ENCODE assay signal across 8 cellular contexts in the genomic region with DNA sequence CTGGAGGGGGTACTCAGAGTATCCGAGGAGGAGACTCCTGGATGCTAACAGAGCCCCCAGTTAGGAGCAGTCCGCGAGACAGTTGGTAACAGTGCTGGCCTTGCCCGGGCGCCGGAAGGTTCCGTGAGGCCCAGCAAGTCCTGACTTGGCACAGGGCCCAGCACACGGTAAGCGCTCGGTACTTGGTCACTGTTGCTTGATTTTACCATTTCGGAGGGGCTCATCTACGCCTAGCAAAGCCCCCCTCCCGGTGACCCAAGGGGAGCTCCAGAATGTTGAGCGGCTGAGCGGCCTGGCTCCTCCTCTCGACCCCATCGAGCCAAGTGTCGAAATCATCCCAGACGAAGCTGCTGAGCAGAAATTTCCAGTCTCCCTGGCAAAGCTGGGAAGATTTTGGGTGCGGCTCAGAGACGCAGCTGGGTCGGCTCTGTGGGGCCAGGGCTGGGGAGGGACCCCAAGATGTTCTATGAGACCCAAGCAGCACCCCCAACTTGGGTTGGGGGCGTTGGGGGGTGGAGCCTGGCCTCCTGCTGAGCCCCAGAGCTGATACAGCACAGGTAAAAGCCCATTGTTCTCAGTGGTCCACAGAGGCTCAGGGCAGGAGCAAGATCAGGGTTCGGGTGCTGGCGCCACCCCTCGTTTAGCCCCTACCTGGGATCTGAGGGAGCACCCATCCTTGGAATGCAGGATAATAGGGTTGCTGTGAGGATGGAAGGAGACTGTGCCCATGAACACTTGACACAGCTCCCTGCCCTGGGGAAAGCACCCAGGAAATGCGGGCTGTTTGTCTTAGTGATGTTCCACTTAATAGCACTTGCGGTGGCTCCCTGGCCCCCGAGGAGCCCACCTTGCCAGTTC.
DNase-seq lines count a peak whose midpoint lies in the region; ATAC-seq and TF ChIP-seq lines count a peak whose summit lies in the region.

No MANE protein-coding gene starts in this region.

- intact Hi-C loops in dendritic cell treated with granulocyte-macrophage colony-stimulating factor and Interleukin-4, amounts not matched to agents 40 ng/mL and 50 ng/mL, for 4 days (cut with micrococcal nuclease): loop anchor here (10.0 kb wide), 1 partner anchor 149 kb away; no protein-coding TSS in a partner anchor

- peak overlapping the region; percentile 15 for H3K18ac ChIP-seq in H9 (ENCODE audit: insufficient read length, low read depth, low read length)

- H3K9me3 ChIP-seq in H9 (ENCODE audit: control insufficient read depth, low read depth, low read length) (no peaks in the 10 kb centered on the region), SJSA1 (replicated peaks) (0 out of 2 replicates have a peak, but pooled peaks cover 3% of the 10 kb centered on the region), liver (ENCODE audit: control insufficient read depth in 4 of 4, low read length in 3 of 4) (no peaks in the 10 kb centered on the region)

- no peak overlapping the region for H2BK20ac ChIP-seq in H9 (ENCODE audit: low read depth, low read length, poor library complexity, severe bottlenecking)

- H4K91ac ChIP-seq in H9 (ENCODE audit: insufficient read length, low read depth, low read length): no peak overlapping the region

- H3K23ac ChIP-seq in H9 (ENCODE audit: insufficient read length, low read depth, low read length): no peak overlapping the region

- peak overlapping the region; percentile 49 to 79 for H3K4me3 Mint-ChIP-seq in H9
- H3K4me3 Mint-ChIP-seq in dendritic cell treated with granulocyte-macrophage colony-stimulating factor and Interleukin-4, amounts not matched to agents 40 ng/mL and 50 ng/mL, for 4 days: peak overlapping the region; percentile 67
- peak overlapping the region; percentile 71 to 77 for H3K4me3 Mint-ChIP-seq in stimulated activated naive CD8-positive, alpha-beta T cell treated with anti-CD3 and anti-CD28 coated beads, Interleukin-15, amount 100 ng/mL, for 72 hours

- H3K4ac ChIP-seq in H9 (ENCODE audit: low read depth, low read length): no peak overlapping the region

- no peak overlapping the region for H2AK5ac ChIP-seq in H9 (ENCODE audit: insufficient read length, low read length)

- no peak overlapping the region for H3K56ac ChIP-seq in H9 (ENCODE audit: insufficient read length, low read depth, low read length)

- H4K20me1 ChIP-seq in H9 (ENCODE audit: control insufficient read depth, insufficient read depth, insufficient read length): no peaks in the 10 kb centered on the region

- H3T11ph ChIP-seq in H9 (ENCODE audit: low read length): no peak overlapping the region

- no peaks in the 10 kb centered on the region; a peak in 1 of 5 replicates for H3K9me3 Mint-ChIP-seq in H9
- H3K9me3 Mint-ChIP-seq in dendritic cell treated with granulocyte-macrophage colony-stimulating factor and Interleukin-4, amounts not matched to agents 40 ng/mL and 50 ng/mL, for 4 days: no peaks in the 10 kb centered on the region
- no peaks in the 10 kb centered on the region for H3K9me3 Mint-ChIP-seq in stimulated activated naive CD8-positive, alpha-beta T cell treated with anti-CD3 and anti-CD28 coated beads, Interleukin-15, amount 100 ng/mL, for 72 hours

- peaks cover 43 to 57% of the 10 kb centered on the region in 2 experiments for H3K4me1 Mint-ChIP-seq in H9
- peaks cover 75% of the 10 kb centered on the region for H3K4me1 Mint-ChIP-seq in dendritic cell treated with granulocyte-macrophage colony-stimulating factor and Interleukin-4, amounts not matched to agents 40 ng/mL and 50 ng/mL, for 4 days (ENCODE audit: low read depth)
- peaks cover 53% of the 10 kb centered on the region for H3K4me1 Mint-ChIP-seq in stimulated activated naive CD8-positive, alpha-beta T cell treated with anti-CD3 and anti-CD28 coated beads, Interleukin-15, amount 100 ng/mL, for 72 hours

- H3K9ac ChIP-seq in H9 (ENCODE audit: extremely low read depth, insufficient read length, low read length) (no peak overlapping the region), liver (ENCODE audit: low read depth in 1 of 2, low read length in 2 of 2) (peak overlapping the region; percentile 23 to 86)

- no peak overlapping the region for H2BK12ac ChIP-seq in H9 (ENCODE audit: insufficient read length, low read depth, low read length)

- H2BK5ac ChIP-seq in H9 (ENCODE audit: insufficient read length, low read length): no peak overlapping the region

- H3K36me3 ChIP-seq in SJSA1: peaks cover 4% of the 10 kb centered on the region; the same call in 1 of the 2 replicates
- H3K36me3 ChIP-seq in liver (ENCODE audit: control insufficient read depth in 4 of 4, insufficient read depth in 3 of 4, low read depth in 1 of 4, low read length in 3 of 4): no peaks in the 10 kb centered on the region

- TF ChIP-seq CTCF in H9 (conservative IDR thresholded peaks at IDR 0.05) (no peak), liver (IDR thresholded peaks at IDR 0.05; ENCODE audit: low read depth, low read length, missing input control) (no peak)

- H3K4me3 ChIP-seq in SJSA1 (peak overlapping the region; percentile 36), liver (ENCODE audit: low read depth in 1 of 3, low read length in 3 of 3) (peak overlapping the region in 1 of 3 donors; percentile 55)

- H3K14ac ChIP-seq in H9 (ENCODE audit: insufficient read depth, low read length): 0 out of 2 replicates have a peak overlapping the region, but pooled peaks have one; percentile 45

- peaks cover 83% of the 10 kb centered on the region for H3K27me3 Mint-ChIP-seq in H9 (ENCODE audit: low read depth)
- peaks cover 2% of the 10 kb centered on the region for H3K27me3 Mint-ChIP-seq in dendritic cell treated with granulocyte-macrophage colony-stimulating factor and Interleukin-4, amounts not matched to agents 40 ng/mL and 50 ng/mL, for 4 days
- H3K27me3 Mint-ChIP-seq in stimulated activated naive CD8-positive, alpha-beta T cell treated with anti-CD3 and anti-CD28 coated beads, Interleukin-15, amount 100 ng/mL, for 72 hours: peaks cover 17% of the 10 kb centered on the region

- no peak overlapping the region for H2BK120ac ChIP-seq in H9 (ENCODE audit: low read depth, low read length, poor library complexity, severe bottlenecking)

- H3K27me3 ChIP-seq in H9 (ENCODE audit: insufficient read depth, low read length): peaks cover 12% of the 10 kb centered on the region; the same call in 1 of the 2 replicates
- no peaks in the 10 kb centered on the region for H3K27me3 ChIP-seq in SJSA1 (replicated peaks)
- no peaks in the 10 kb centered on the region for H3K27me3 ChIP-seq in liver (ENCODE audit: control insufficient read depth in 4 of 4, insufficient read depth in 4 of 4, low read length in 3 of 4)

- no peaks in the 10 kb centered on the region for H3K79me2 ChIP-seq in H9 (ENCODE audit: insufficient read depth, low read length)

- no CpG with 5 or more reads among the region's 29 CpGs for WGBS in H9 (ENCODE audit: extremely low coverage, insufficient read length, low lambda C conversion rate)
- 10% methylated on average over 29 of the region's 29 CpGs for WGBS in liver

- peak; percentile 88 for DNase-seq in A172 (ENCODE audit: low spot score)
- no peak for DNase-seq in H9
- DNase-seq in SJSA1 (ENCODE audit: low read depth in 1 of 2, low spot score in 2 of 2): peak; percentile 61 to 70
- DNase-seq in stimulated activated naive CD8-positive, alpha-beta T cell treated with anti-CD3 and anti-CD28 coated beads, Interleukin-15, amount 100 ng/mL, for 72 hours: peak; percentile 28 to 35

- peaks cover 18% of the 10 kb centered on the region for H3K23me2 ChIP-seq in H9 (ENCODE audit: insufficient read length, low read depth, low read length, poor library complexity, severe bottlenecking)

- H3K27ac Mint-ChIP-seq in H9: no peak overlapping the region
- peak overlapping the region; percentile 73 for H3K27ac Mint-ChIP-seq in dendritic cell treated with granulocyte-macrophage colony-stimulating factor and Interleukin-4, amounts not matched to agents 40 ng/mL and 50 ng/mL, for 4 days
- H3K27ac Mint-ChIP-seq in stimulated activated naive CD8-positive, alpha-beta T cell treated with anti-CD3 and anti-CD28 coated beads, Interleukin-15, amount 100 ng/mL, for 72 hours: peak overlapping the region in 1 of 2 donors; percentile 88

- H2AFZ ChIP-seq in H9 (ENCODE audit: low read length): no peak overlapping the region

- no peaks in the 10 kb centered on the region; a peak in 2 of 7 replicates for H3K36me3 Mint-ChIP-seq in H9 (ENCODE audit: insufficient read depth in 1 of 3, low read depth in 3 of 3)
- no peaks in the 10 kb centered on the region for H3K36me3 Mint-ChIP-seq in dendritic cell treated with granulocyte-macrophage colony-stimulating factor and Interleukin-4, amounts not matched to agents 40 ng/mL and 50 ng/mL, for 4 days (ENCODE audit: low read depth)

- H4K8ac ChIP-seq in H9 (replicated peaks; ENCODE audit: insufficient read length, low read depth, low read length): no peak overlapping the region

- peak overlapping the region; percentile 48 for H3K4me2 ChIP-seq in H9 (ENCODE audit: insufficient read depth, insufficient read length, low read length)

- ATAC-seq in stimulated activated naive CD8-positive, alpha-beta T cell treated with anti-CD3 and anti-CD28 coated beads, Interleukin-15, amount 100 ng/mL, for 72 hours: no peak
- ATAC-seq in GM21367 (IDR thresholded peaks at IDR 0.05; ENCODE audit: unreplicated experiment): no peak
- no peak for ATAC-seq in HG02981 (IDR thresholded peaks at IDR 0.05; ENCODE audit: unreplicated experiment)

- no peak overlapping the region for H2BK15ac ChIP-seq in H9 (ENCODE audit: low read depth, low read length)

- H4K5ac ChIP-seq in H9 (ENCODE audit: insufficient read length, low read depth, low read length): no peak overlapping the region

- no peaks in the 10 kb centered on the region for H3K79me1 ChIP-seq in H9 (ENCODE audit: insufficient read depth, low read depth, low read length, poor library complexity, severe bottlenecking)

- H3K27ac ChIP-seq in H9 (ENCODE audit: insufficient read length, low read depth, low read length): no peak overlapping the region
- peak overlapping the region; percentile 99 for H3K27ac ChIP-seq in SJSA1
- peak overlapping the region; percentile 83 to 98 for H3K27ac ChIP-seq in liver (ENCODE audit: low read depth in 1 of 2, low read length in 2 of 2)

- H3K4me1 ChIP-seq in H9 (ENCODE audit: insufficient read depth, low read length) (no peaks in the 10 kb centered on the region; the same call in 1 of the 2 replicates), SJSA1 (replicated peaks) (peaks cover 49% of the 10 kb centered on the region), liver (ENCODE audit: control insufficient read depth in 4 of 4, insufficient read depth in 4 of 4, low read length in 3 of 4) (peaks cover 12 to 50% (median 31%) of the 10 kb centered on the region in 4 donors)

- TF ChIP-seq RAD21 in liver (IDR thresholded peaks at IDR 0.05): peak; percentile 51 to 54

TF ChIP-seq in liver, 16 proteins besides CTCF, POLR2A, EP300 and RAD21 (continues in another document):
- TF ChIP-seq FOXA1 (IDR thresholded peaks at IDR 0.05) (peak; percentile 14), FOXA2 (IDR thresholded peaks at IDR 0.05) (no peak), JUND (IDR thresholded peaks at IDR 0.05) (peak; percentile 78 to 95), HNF4A (conservative IDR thresholded peaks at IDR 0.05) (peak in 1 of 2 donors; percentile 49), YY1 (IDR thresholded peaks at IDR 0.05) (peak; percentile 84)
